Comparison of ENCODE assay signal across 11 cellular contexts in genomic region chr14:61700104-61700886, GRCh38. TPM values are rescaled to one million over a fixed set of nuclear protein-coding genes. Genes with fewer than 3 reads are reported as not detected.
DNase-seq lines count a peak whose midpoint lies in the region; ATAC-seq, FAIRE-seq and TF ChIP-seq lines count a peak whose summit lies in the region.
"Had no signal": no experiment of that assay in that cellular context is flagged by ENCODE, and none has a peak within 500 bp of the region (broad histone marks: within the 10 kb centered on the region; RNA-seq: fewer than 3 reads in every experiment).

No MANE protein-coding gene starts in this region.

- H3K27me3 Mint-ChIP-seq in CD14-positive monocyte (ENCODE audit: low read depth in 3 of 3): peaks cover 0 to 1% (median 1%) of the 10 kb centered on the region in 3 donors
- no peaks in the 10 kb centered on the region for H3K27me3 Mint-ChIP-seq in naive thymus-derived CD8-positive, alpha-beta T cell

- peaks cover 0 to 1% (median 0%) of the 10 kb centered on the region in 7 donors for H3K9me3 Mint-ChIP-seq in CD14-positive monocyte
- peaks cover 0 to 1% (median 0%) of the 10 kb centered on the region in 9 donors for H3K9me3 Mint-ChIP-seq in naive thymus-derived CD8-positive, alpha-beta T cell

- H3K27me3 ChIP-seq in psoas muscle (ENCODE audit: insufficient read depth in 3 of 3, low read length in 2 of 3): no peaks in the 10 kb centered on the region
- H3K27me3 ChIP-seq: transverse colon had no signal

- POLR2A ChIA-PET in naive thymus-derived CD8-positive, alpha-beta T cell (lab: Charles Lee): interaction anchor here (1.6 kb wide), 1 partner anchor 11 kb away, joined by 5 read pairs; no protein-coding TSS in a partner anchor
- POLR2A ChIA-PET in GM10248 (lab: Yijun Ruan, JAX): no interaction called here

- intact Hi-C loops in CD14-positive monocyte (cut with micrococcal nuclease) (no loop called here), psoas muscle (cut with DNase I) (no loop called here)

- H3K4me3 ChIP-seq in astrocyte of the spinal cord (ENCODE audit: low read depth, low read length): peak overlapping the region; percentile 96
- H3K4me3 ChIP-seq in psoas muscle: no peak overlapping the region
- H3K4me3 ChIP-seq: lower lobe of right lung, transverse colon had no signal

- no peak for DNase-seq in CD14-positive monocyte (ENCODE audit: low spot score)
- no peak for DNase-seq in HTR-8/SVneo (ENCODE audit: insufficient read length, low spot score)
- DNase-seq in astrocyte of the spinal cord (ENCODE audit: low read depth, low spot score): peak; percentile 23
- DNase-seq in naive thymus-derived CD8-positive, alpha-beta T cell: no peak
- no peak for DNase-seq in GM10248 (ENCODE audit: extremely low spot score)
- no peak for DNase-seq in stimulated activated CD4-positive, alpha-beta T cell treated with anti-CD3 and anti-CD28 coated beads, Interleukin-1b, Interleukin-23, amount 100 ng/mL, for 48 hours
- DNase-seq in psoas muscle: no peak
- DNase-seq: lower lobe of right lung, MV-4-11, transverse colon had no signal

- no peak for ATAC-seq in naive thymus-derived CD8-positive, alpha-beta T cell
- ATAC-seq in GM21447 (IDR thresholded peaks at IDR 0.05; ENCODE audit: unreplicated experiment) (no peak), psoas muscle (no peak)
- ATAC-seq: lower lobe of right lung had no signal

- TF ChIP-seq CTCF in CD14-positive monocyte (IDR thresholded peaks at IDR 0.05): no peak
- no peak for TF ChIP-seq CTCF in astrocyte of the spinal cord (IDR thresholded peaks at IDR 0.05; ENCODE audit: low read depth, low read length)
- TF ChIP-seq CTCF in GM10248 (IDR thresholded peaks at IDR 0.05; ENCODE audit: control extremely low read depth, extremely low read depth, low read depth, missing control alignments): no peak
- TF ChIP-seq CTCF in psoas muscle (IDR thresholded peaks at IDR 0.05): no peak

- no peak overlapping the region for H3K27ac ChIP-seq in psoas muscle
- H3K27ac ChIP-seq: lower lobe of right lung, transverse colon had no signal

- peak overlapping the region in 3 of 7 donors; percentile 1 to 64 (median 13) for H3K27ac Mint-ChIP-seq in CD14-positive monocyte
- peak overlapping the region in 8 of 10 donors; percentile 0 to 98 (median 57) for H3K27ac Mint-ChIP-seq in naive thymus-derived CD8-positive, alpha-beta T cell

- H3K9me3 ChIP-seq in psoas muscle: no peaks in the 10 kb centered on the region
- H3K9me3 ChIP-seq: lower lobe of right lung, transverse colon had no signal

- FAIRE-seq in HTR-8/SVneo (lab: Jason Lieb, UNC): peak; percentile 97

- in situ Hi-C loops in astrocyte of the spinal cord (cut with HindIII; ENCODE audit: low sequenced_read_pairs): no loop called here

- peaks cover 7 to 50% of the 10 kb centered on the region in 2 donors for H3K36me3 Mint-ChIP-seq in CD14-positive monocyte
- H3K36me3 Mint-ChIP-seq in naive thymus-derived CD8-positive, alpha-beta T cell: peaks cover 0 to 4% (median 4%) of the 10 kb centered on the region in 3 donors

- no peaks in the 10 kb centered on the region for H3K36me3 ChIP-seq in psoas muscle (ENCODE audit: insufficient read depth in 1 of 2, low read depth in 1 of 2)
- H3K36me3 ChIP-seq: lower lobe of right lung, transverse colon had no signal

- H3K4me1 Mint-ChIP-seq in CD14-positive monocyte: peaks cover 42% of the 10 kb centered on the region
- H3K4me1 Mint-ChIP-seq in naive thymus-derived CD8-positive, alpha-beta T cell: peaks cover 21 to 82% (median 68%) of the 10 kb centered on the region in 4 donors

- CTCF ChIA-PET in GM10248 (lab: Yijun Ruan, JAX): interaction anchor here (0.8 to 4.1 kb wide), 4 partner anchors 9 to 223 kb away, joined by 3 to 16 read pairs (median 4); no protein-coding TSS in a partner anchor

- H3K4me3 Mint-ChIP-seq in CD14-positive monocyte: peak overlapping the region; percentile 49 to 95
- H3K4me3 Mint-ChIP-seq in naive thymus-derived CD8-positive, alpha-beta T cell: peak overlapping the region in 9 of 10 donors; percentile 50 to 99 (median 67)

- peaks cover 45% of the 10 kb centered on the region for H3K4me1 ChIP-seq in psoas muscle

- WGBS in psoas muscle, 3 donors: 64 to 79% (median 70%) methylated on average over 2 of the region's 2 CpGs

RNA-seq across cellular contexts. Expression of gene HIF1A, which starts 5.0 kb away (rescaled TPM):
- 100 to 1,000 TPM in 1 of 2 donors, 10 to 100 TPM in 1; 79.0 to 137 TPM for polyA plus RNA-seq in CD14-positive monocyte
- total RNA-seq in naive thymus-derived CD8-positive, alpha-beta T cell: 10 to 100 TPM; 91.4 to 97.5 TPM
- polyA plus RNA-seq in naive thymus-derived CD8-positive, alpha-beta T cell: 10 to 100 TPM; 51.7 to 63.5 (median 54.4) TPM
- 10 to 100 TPM; 16.5 to 32.4 (median 24.5) TPM for total RNA-seq in psoas muscle
- polyA plus RNA-seq in psoas muscle: 10 to 100 TPM in 1 of 3 donors, 1 to 10 TPM in 2; 4.3 to 20.7 (median 8.9) TPM
